ENCODE assay signal across 8 cellular contexts in the genomic region with DNA sequence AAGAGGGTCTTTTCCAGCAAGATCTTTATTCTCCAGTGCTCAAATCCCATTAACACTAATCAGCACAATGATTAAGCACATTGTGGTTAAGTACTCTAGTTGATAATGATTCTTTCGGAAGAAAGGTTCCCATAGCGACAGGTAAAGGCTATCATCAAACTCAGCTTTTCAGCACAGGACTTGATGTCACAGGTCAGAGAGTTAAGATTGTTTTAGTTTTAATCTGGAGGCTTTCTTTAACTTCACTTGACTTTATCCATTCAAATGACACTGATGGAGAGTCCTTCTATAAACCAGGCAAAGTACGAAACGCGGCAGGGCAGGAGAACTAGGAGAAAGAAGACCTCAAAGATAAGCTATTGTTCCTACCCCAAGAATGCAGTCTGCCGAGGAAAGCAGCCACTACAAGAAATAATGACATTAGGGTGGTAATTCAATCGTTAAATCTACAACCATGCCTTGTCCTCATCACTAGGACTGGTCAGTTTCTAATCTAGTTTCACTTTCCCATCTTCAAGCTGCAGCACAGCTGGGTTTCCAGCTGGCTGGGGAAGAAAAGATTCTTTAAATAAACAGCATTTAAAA. TPM values are rescaled to one million over a fixed set of nuclear protein-coding genes. Genes with fewer than 3 reads are reported as not detected.
DNase-seq lines count a peak whose midpoint lies in the region; ATAC-seq and TF ChIP-seq lines count a peak whose summit lies in the region.

No MANE protein-coding gene starts in this region.

- no peaks in the 10 kb centered on the region for H3K36me3 Mint-ChIP-seq in activated CD4-positive, alpha-beta T cell treated with anti-CD3 and anti-CD28 coated beads, Interleukin-2, amount 10 ng/mL, durations not matched to agents 24 days and 14 days (ENCODE audit: low read depth)
- no peaks in the 10 kb centered on the region for H3K36me3 Mint-ChIP-seq in nephron progenitor cell (ENCODE audit: low read depth)

- no peak for DNase-seq in activated CD4-positive, alpha-beta T cell treated with anti-CD3 and anti-CD28 coated beads, Interleukin-2, amount 10 ng/mL, durations not matched to agents 24 days and 14 days
- no peak for DNase-seq in activated CD4-positive, alpha-beta T cell treated with anti-CD3 and anti-CD28 coated beads for 1 hour
- peak; percentile 30 for DNase-seq in RWPE1 (ENCODE audit: low spot score)
- DNase-seq in hepatic stellate cell (ENCODE audit: low spot score) = peak; percentile 59
- DNase-seq in substantia nigra (lab: John Stamatoyannopoulos, UW) = peak in 6 of 49 donors; percentile 9 to 30 (median 18)
- no peak for DNase-seq in SHP77 treated with DMSO at 0.1 percent for 48 hours (lab: John Stamatoyannopoulos, UW)
- no peak for DNase-seq in nephron progenitor cell

- H3K27ac ChIP-seq in RWPE1 = no peak overlapping the region
- H3K27ac ChIP-seq in substantia nigra (ENCODE audit: low read depth, low read length, poor library complexity, severe bottlenecking) = peak overlapping the region; percentile 59

- peaks cover 10% of the 10 kb centered on the region for H3K4me1 Mint-ChIP-seq in activated CD4-positive, alpha-beta T cell treated with anti-CD3 and anti-CD28 coated beads, Interleukin-2, amount 10 ng/mL, durations not matched to agents 24 days and 14 days
- peaks cover 12% of the 10 kb centered on the region for H3K4me1 Mint-ChIP-seq in nephron progenitor cell

- peaks cover 76% of the 10 kb centered on the region for H3K27me3 Mint-ChIP-seq in activated CD4-positive, alpha-beta T cell treated with anti-CD3 and anti-CD28 coated beads, Interleukin-2, amount 10 ng/mL, durations not matched to agents 24 days and 14 days
- peaks cover 98% of the 10 kb centered on the region for H3K27me3 Mint-ChIP-seq in nephron progenitor cell (ENCODE audit: low read depth, poor library complexity)

- POLR2A ChIA-PET in RWPE1 (lab: Yijun Ruan, JAX; ENCODE audit: low non-redundant PET) = no interaction called here

- ATAC-seq in HG02840 (IDR thresholded peaks at IDR 0.05; ENCODE audit: low FRiP score, unreplicated experiment) = no peak

- H3K27ac Mint-ChIP-seq in activated CD4-positive, alpha-beta T cell treated with anti-CD3 and anti-CD28 coated beads, Interleukin-2, amount 10 ng/mL, durations not matched to agents 24 days and 14 days = no peak overlapping the region
- no peak overlapping the region for H3K27ac Mint-ChIP-seq in nephron progenitor cell

- intact Hi-C loops in activated CD4-positive, alpha-beta T cell treated with anti-CD3 and anti-CD28 coated beads, Interleukin-2, amount 10 ng/mL, durations not matched to agents 24 days and 14 days (cut with micrococcal nuclease) = no loop called here

- peak overlapping the region; percentile 22 for H3K4me3 Mint-ChIP-seq in activated CD4-positive, alpha-beta T cell treated with anti-CD3 and anti-CD28 coated beads, Interleukin-2, amount 10 ng/mL, durations not matched to agents 24 days and 14 days
- H3K4me3 Mint-ChIP-seq in nephron progenitor cell = no peak overlapping the region

- CTCF ChIA-PET in RWPE1 (lab: Yijun Ruan, JAX) = interaction anchor here (0.5 to 0.7 kb wide), 2 partner anchors 23 to 130 kb away, joined by 3 to 11 read pairs; no protein-coding TSS in a partner anchor

- no peak for TF ChIP-seq CTCF in RWPE1 (conservative IDR thresholded peaks at IDR 0.05; ENCODE audit: low read depth)
- no peak for TF ChIP-seq CTCF in nephron progenitor cell (IDR thresholded peaks at IDR 0.05)

- no peaks in the 10 kb centered on the region for H3K9me3 Mint-ChIP-seq in activated CD4-positive, alpha-beta T cell treated with anti-CD3 and anti-CD28 coated beads, Interleukin-2, amount 10 ng/mL, durations not matched to agents 24 days and 14 days
- peaks cover 18% of the 10 kb centered on the region for H3K9me3 Mint-ChIP-seq in nephron progenitor cell

RNA-seq across cellular contexts. Expression of gene NRG2, which starts 4.6 kb away (rescaled TPM):
- total RNA-seq in activated CD4-positive, alpha-beta T cell treated with anti-CD3 and anti-CD28 coated beads, Interleukin-2, amount 10 ng/mL, durations not matched to agents 24 days and 14 days = 0.07 TPM in 2 replicates

Comparison
In these comparisons a context has a peak if more than half of its experiments do, and no peak if none do; other contexts are left out.
1. DNase-seq: peak in RWPE1 (single experiment) and hepatic stellate cell (single experiment); none in activated CD4-positive, alpha-beta T cell treated with anti-CD3 and anti-CD28 coated beads, Interleukin-2, amount 10 ng/mL, durations not matched to agents 24 days and 14 days (single experiment), activated CD4-positive, alpha-beta T cell treated with anti-CD3 and anti-CD28 coated beads for 1 hour (single experiment), SHP77 treated with DMSO at 0.1 percent for 48 hours (single experiment) and nephron progenitor cell (single experiment).